ENCODE assay signal across 8 cellular contexts in the genomic region with DNA sequence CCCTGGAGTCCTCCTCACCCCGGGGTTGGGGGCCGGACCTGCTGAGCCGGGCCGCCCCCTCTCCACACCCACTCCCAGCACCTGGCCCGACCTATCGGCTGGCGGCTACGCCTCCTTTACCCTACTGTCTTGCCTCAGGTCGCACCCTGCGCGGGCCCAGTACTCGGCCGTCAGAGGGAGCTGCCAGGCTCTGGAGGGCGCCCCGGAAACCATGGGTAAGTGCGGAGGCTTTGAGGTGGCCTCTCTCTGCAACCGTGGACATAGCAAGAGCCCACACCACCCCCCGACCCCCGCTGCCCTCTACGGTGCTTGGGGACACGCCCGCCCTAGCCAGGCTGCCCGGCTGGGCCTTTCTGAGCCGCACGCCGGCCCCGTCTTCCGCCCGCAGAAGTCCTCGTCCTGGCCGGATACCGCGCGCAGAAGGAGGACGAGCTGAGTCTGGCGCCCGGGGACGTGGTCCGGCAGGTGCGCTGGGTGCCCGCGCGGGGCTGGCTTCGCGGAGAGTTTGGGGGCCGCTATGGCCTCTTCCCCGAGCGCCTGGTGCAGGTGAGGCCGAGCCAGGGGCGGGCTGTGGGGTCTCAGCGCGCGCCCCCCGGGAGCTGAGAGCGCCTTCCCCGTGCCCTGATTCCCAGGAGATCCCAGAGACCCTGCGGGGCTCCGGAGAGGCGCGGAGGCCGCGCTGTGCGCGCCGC. TPM values are rescaled to one million over a fixed set of nuclear protein-coding genes. Genes with fewer than 3 reads are reported as not detected.
A peak's percentile ranks its signal among the peaks of the same experiment; 100 is the strongest.
DNase-seq lines count a peak whose midpoint lies in the region; ATAC-seq, FAIRE-seq and TF ChIP-seq lines count a peak whose summit lies in the region.

TSS of gene SH3D21 (plus strand) at position 159 of the 692 bp plus-strand sequence. CDS start at position 212, 53 bp downstream.

- H3K36me3 ChIP-seq in SU-DHL-6 (ENCODE audit: low read length) (0 out of 2 replicates have a peak, but pooled peaks cover 5% of the 10 kb centered on the region), HepG2 (replicated peaks in 1 of 2; ENCODE audit: control insufficient read depth in 1 of 2, insufficient read depth in 2 of 2, low read length in 2 of 2) (peaks cover 18 to 38% of the 10 kb centered on the region in 2 experiments; a peak in 4 of 5 replicates), stomach (peaks cover 30 to 45% (median 35%) of the 10 kb centered on the region in 4 donors)

- H2AFZ ChIP-seq in SU-DHL-6 (ENCODE audit: low read depth, low read length, severe bottlenecking) (peak within 1 kb of the TSS; percentile 69), HepG2 (ENCODE audit: low read length) (no peak within 1 kb of the TSS)

- TF ChIP-seq RAD21 in HepG2 (CRISPR knock-in tag; IDR thresholded peaks at IDR 0.05), result no peak; the same call in 1 of the 2 replicates

- no peak for FAIRE-seq in HepG2 (lab: Jason Lieb, UNC)

- WGBS in HepG2 (ENCODE audit: low lambda C conversion rate), result no CpG with 5 or more reads among the region's 65 CpGs
- WGBS in stomach, 5 donors, result 0 to 6% (median 2%) methylated on average over 33 to 65 of the region's 65 CpGs

- BruUV-seq in HepG2 (replicated peaks; lab: Mats Ljungman, UMichigan), result no TSS peak

- H3K4me1 ChIP-seq in HepG2 (ENCODE audit: insufficient read depth, low read length) (peaks cover 29% of the 10 kb centered on the region), stomach (peaks cover 10 to 27% (median 23%) of the 10 kb centered on the region in 4 donors)

- H3K4me2 ChIP-seq in SU-DHL-6 (ENCODE audit: low read depth, low read length, poor library complexity, severe bottlenecking) (peak within 1 kb of the TSS; percentile 67), HepG2 (ENCODE audit: low read depth, low read length) (peak within 1 kb of the TSS; percentile 96)

- TF ChIP-seq EP300 in HepG2 (IDR thresholded peaks at IDR 0.05; ENCODE audit: low read depth in 2 of 2, low read length in 2 of 2) (no peak), HepG2 (CRISPR knock-in tag; IDR thresholded peaks at IDR 0.05; ENCODE audit: borderline replicate concordance) (no peak), stomach (IDR thresholded peaks at IDR 0.05) (no peak)

- H3K27me3 ChIP-seq in SU-DHL-6 (ENCODE audit: low read length) (no peaks in the 10 kb centered on the region), HepG2 (ENCODE audit: control insufficient read depth in 1 of 2, insufficient read depth in 2 of 2, low read length in 2 of 2) (no peaks in the 10 kb centered on the region), stomach (no peaks in the 10 kb centered on the region)

- in situ Hi-C loops in HepG2 (cut with HindIII; ENCODE audit: extremely low pct_ligation_motif_present, low pct_unique_long_range_greater_than_20kb), result no loop called here

- H3K27ac ChIP-seq in SU-DHL-6 (ENCODE audit: low read depth, low read length) (peak within 1 kb of the TSS; percentile 59), HepG2 (ENCODE audit: extremely low read length, insufficient read depth, low read length) (peak within 1 kb of the TSS; percentile 88), stomach (peak within 1 kb of the TSS; percentile 81 to 88 (median 86))

- H3K79me2 ChIP-seq in SU-DHL-6 (ENCODE audit: insufficient read depth, low read length), result no peaks in the 10 kb centered on the region
- H3K79me2 ChIP-seq in HepG2 (ENCODE audit: insufficient read depth, low read length), result peaks cover 8% of the 10 kb centered on the region

- no peaks in the 10 kb centered on the region for H3K9me2 ChIP-seq in SU-DHL-6 (replicated peaks; ENCODE audit: insufficient read depth, low read length)

- intact Hi-C loops in HepG2 (cut with micrococcal nuclease; ENCODE audit: unreplicated experiment) (loop anchor here (2.0 kb wide), 1 partner anchor 18 kb away; no protein-coding TSS in a partner anchor), stomach (cut with DNase I; ENCODE audit: low total_unique reads) (no loop called here)

- H3F3A ChIP-seq in SU-DHL-6 (ENCODE audit: insufficient read depth), result peaks cover 18% of the 10 kb centered on the region

- CTCF ChIA-PET in HepG2 (lab: Yijun Ruan, JAX; ENCODE audit: low intra/inter-chr PET ratio, low total read pairs), result no interaction called here

- POLR2A ChIA-PET in HepG2 (lab: Yijun Ruan, JAX), result interaction anchor here (0.6 to 3.6 kb wide), 15 partner anchors 9 to 191 kb away, joined by 3 to 58 read pairs (median 5); partner anchors contain the start of genes EVA1B, THRAP3 and TRAPPC3

- H3K4me3 ChIP-seq in SU-DHL-6 (ENCODE audit: insufficient read depth, low read length, poor library complexity, severe bottlenecking) (peak within 1 kb of the TSS; percentile 59), cardiac fibroblast (replicated peaks in 1 of 2; ENCODE audit: low read depth in 2 of 2, low read length in 2 of 2) (peak within 1 kb of the TSS; percentile 47 to 74), HepG2 (replicated peaks in 1 of 3; ENCODE audit: insufficient read depth in 1 of 3, low read depth in 2 of 3, low read length in 3 of 3) (peak within 1 kb of the TSS; percentile 82 to 88 (median 85)), stomach (peak within 1 kb of the TSS; percentile 54 to 84 (median 75))

- DNase-seq in DMS53 treated with DMSO at 0.1 percent for 48 hours (lab: John Stamatoyannopoulos, UW; ENCODE audit: unreplicated experiment), result peak; percentile 68
- peak; percentile 25 to 36 for DNase-seq in cardiac fibroblast (ENCODE audit: low read depth in 2 of 2)
- DNase-seq in HepG2 (ENCODE audit: low spot score), result peak; percentile 67
- peak; percentile 67 for DNase-seq in stomach
- no peak for DNase-seq in H4 (ENCODE audit: low spot score)

- ATAC-seq in GM21367 (IDR thresholded peaks at IDR 0.05; ENCODE audit: unreplicated experiment) (peak; percentile 25), HG03571 (IDR thresholded peaks at IDR 0.05; ENCODE audit: unreplicated experiment) (peak; percentile 27), HepG2 (peak; percentile 88)

- TF ChIP-seq CTCF in SU-DHL-6 (IDR thresholded peaks at IDR 0.05; ENCODE audit: insufficient read depth, low read length, poor library complexity, severe bottlenecking), result peak; percentile 24
- no peak for TF ChIP-seq CTCF in cardiac fibroblast (IDR thresholded peaks at IDR 0.05; ENCODE audit: low read depth, low read length)
- peak; percentile 73 for TF ChIP-seq CTCF in HepG2 (CRISPR knock-in tag; IDR thresholded peaks at IDR 0.05)
- TF ChIP-seq CTCF in stomach (IDR thresholded peaks at IDR 0.05), result peak in 1 of 7 experiments; percentile 21

- TF ChIP-seq POLR2A in HepG2 (IDR thresholded peaks at IDR 0.05; ENCODE audit: insufficient read depth in 1 of 2, low read depth in 2 of 2, low read length in 2 of 2) (peak; percentile 16 to 68; a peak in 2 of 4 replicates), stomach (IDR thresholded peaks at IDR 0.05) (no peak)

- no peaks in the 10 kb centered on the region for H4K20me1 ChIP-seq in SU-DHL-6 (ENCODE audit: low read depth, low read length)
- H4K20me1 ChIP-seq in HepG2 (ENCODE audit: insufficient read depth, low read length), result no peaks in the 10 kb centered on the region

- H3K9me3 ChIP-seq in SU-DHL-6 (ENCODE audit: insufficient read depth, low read length), result no peaks in the 10 kb centered on the region
- H3K9me3 ChIP-seq in HepG2 (ENCODE audit: low read length), result no peaks in the 10 kb centered on the region
- no peaks in the 10 kb centered on the region for H3K9me3 ChIP-seq in stomach

- peak within 1 kb of the TSS; percentile 70 for H3K9ac ChIP-seq in SU-DHL-6 (ENCODE audit: low read length)
- H3K9ac ChIP-seq in HepG2 (ENCODE audit: insufficient read depth, low read depth, low read length), result peak within 1 kb of the TSS; percentile 81

RNA-seq across cellular contexts. Expression of gene SH3D21, which starts in this region (rescaled TPM):
- total RNA-seq in HepG2 (2016; rRNA removed; fragmentation: Illumina TruSeq; extraction: Trizol) (1.4 and 5.1 TPM in 2 replicates), stomach (100 to 1,000 TPM in 1 of 5 donors, 1 to 10 TPM in 3, not detected in 1; 3.5 to 120 (median 6.5) TPM)
- 0.79 and 0.81 TPM in 2 replicates for total RNA-seq in HepG2 (2016; cell fraction: cytosol; rRNA removed; fragmentation: Illumina TruSeq; extraction: Trizol; ENCODE audit: low read depth)
- total RNA-seq in HepG2 (2016; cell fraction: insoluble cytoplasmic fraction; rRNA removed; fragmentation: Illumina TruSeq; extraction: Trizol), result 0.98 and 4.8 TPM in 2 replicates
- total RNA-seq in HepG2 (2016; cell fraction: membrane; rRNA removed; fragmentation: Illumina TruSeq; extraction: Trizol), result 1.1 TPM in 2 replicates
- 6.7 and 7.2 TPM in 2 replicates for total RNA-seq in HepG2 (2016; cell fraction: nucleus; rRNA removed; fragmentation: Illumina TruSeq; extraction: Trizol)
- polyA plus RNA-seq in HepG2 (2011; rRNA removed) (8.6 and 8.7 TPM in 2 replicates), stomach (1 to 10 TPM in 2 of 3 donors, under 1 TPM in 1; 0.76 to 2.7 (median 1.8) TPM)
- 1.6 and 1.7 TPM in 2 replicates for polyA plus RNA-seq in HepG2 (2011; cell fraction: cytosol; rRNA removed)
- 84.9 and 116 TPM in 2 replicates for polyA plus RNA-seq in HepG2 (2011; cell fraction: nucleus; rRNA removed)
- polyA plus RNA-seq in HepG2 (2012), result 6.9 and 8.0 TPM in 2 replicates
- polyA plus RNA-seq in HepG2 (2016; cell fraction: cytosol; fragmentation: Illumina TruSeq; extraction: Trizol; ENCODE audit: low read depth), result 0.40 and 0.63 TPM in 2 replicates
- polyA plus RNA-seq in HepG2 (2016; cell fraction: insoluble cytoplasmic fraction; fragmentation: Illumina TruSeq; extraction: Trizol; ENCODE audit: low read depth), result 2.1 and 2.3 TPM in 2 replicates
- 1.0 and 1.1 TPM in 2 replicates for polyA plus RNA-seq in HepG2 (2016; cell fraction: membrane; fragmentation: Illumina TruSeq; extraction: Trizol; ENCODE audit: low read depth)
- 21.9 and 30.8 TPM in 2 replicates for polyA plus RNA-seq in HepG2 (2016; cell fraction: nucleus; fragmentation: Illumina TruSeq; extraction: Trizol; ENCODE audit: insufficient read depth, low read depth)
- polyA minus RNA-seq in HepG2 (2011; rRNA and poly(A)+ RNA removed; ENCODE audit: low replicate concordance), result 3.0 and 3.2 TPM in 2 replicates
- polyA minus RNA-seq in HepG2 (2011; cell fraction: cytosol; rRNA and poly(A)+ RNA removed), result 1.1 and 1.7 TPM in 2 replicates
- polyA minus RNA-seq in HepG2 (2011; cell fraction: nucleus; rRNA and poly(A)+ RNA removed), result 15.7 and 16.0 TPM in 2 replicates
- 0.06 TPM in 1 of 2 replicates, not detected in the other for total RNA-seq in H4 (2014; rRNA removed; shearing (Covaris generic))

Comparison
In these comparisons a context has a peak if more than half of its experiments do, and no peak if none do; other contexts are left out.
1. ATAC-seq: peak in every context shown above with its lines; median percentile 88 in HepG2; 27 in HG03571; 25 in GM21367.
2. POLR2A ChIP-seq: peak in HepG2 (2 of 2); none in stomach (0 of 4).
3. Peak in every context shown above with its lines, with median percentiles within 50 percentile points of each other: H3K27ac ChIP-seq and H3K4me3 ChIP-seq.